ENCODE assay signal across 8 cellular contexts in the genomic region with DNA sequence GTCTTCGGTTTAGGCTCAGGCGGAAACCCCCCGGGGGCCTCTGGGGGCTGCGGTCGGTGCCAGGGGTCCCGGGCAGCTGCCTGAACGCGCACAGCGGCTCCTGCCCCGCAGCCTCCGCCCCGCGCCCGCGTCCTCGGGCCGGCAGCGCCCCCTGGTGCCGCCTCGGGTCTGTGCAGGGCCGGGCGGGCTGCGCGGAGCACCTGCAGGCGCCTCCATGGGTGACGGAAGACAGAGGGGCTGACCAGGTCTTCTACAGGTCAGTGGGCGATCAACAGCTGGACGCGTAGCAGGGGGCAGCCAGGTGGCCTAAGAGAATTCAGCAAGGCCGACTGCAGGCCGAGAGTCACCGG.
DNase-seq lines count a peak whose midpoint lies in the region; ATAC-seq, FAIRE-seq and TF ChIP-seq lines count a peak whose summit lies in the region.
"Not testable (repeated sequence)": the region's sequence is repeated elsewhere in the genome, so short reads cannot be mapped to it uniquely, and the experiment has no call there.

No MANE protein-coding gene starts in this region.

- H3K27me3 ChIP-seq in HCT116 (ENCODE audit: insufficient read depth, low read length); K562 (ENCODE audit: control insufficient read depth in 2 of 2, insufficient read depth in 2 of 2, low read length in 2 of 2); left ventricle myocardium inferior (ENCODE audit: low read depth): not testable (repeated sequence)

- not testable (repeated sequence) for H3K79me2 ChIP-seq in HCT116 (ENCODE audit: insufficient read depth, low read length); K562 (ENCODE audit: control insufficient read depth, insufficient read depth, low read length)

- not testable (repeated sequence) for H4K20me1 ChIP-seq in HCT116 (ENCODE audit: insufficient read depth); K562 (replicated peaks; ENCODE audit: control insufficient read depth, insufficient read depth, low read length)

- H3K9me1 ChIP-seq in K562 (ENCODE audit: control insufficient read depth, insufficient read depth, low read length): not testable (repeated sequence)

- in situ Hi-C loops in K562 (cut with MboI): not testable (repeated sequence)

- POLR2A ChIA-PET in HCT116 (lab: Charles Lee); K562 (lab: Yijun Ruan, JAX): not testable (repeated sequence)

- H3K4me3 ChIP-seq in AG09309 (ENCODE audit: control insufficient read depth, low read depth, low read length): peak overlapping the region; percentile 35
- not testable (repeated sequence) for H3K4me3 ChIP-seq in HCT116 (replicated peaks in 1 of 2; ENCODE audit: low read depth in 1 of 2, low read length in 2 of 2); K562
- peak overlapping the region; percentile 65 for H3K4me3 ChIP-seq in SK-N-MC
- peak overlapping the region; percentile 61 for H3K4me3 ChIP-seq in left ventricle myocardium inferior

- intact Hi-C loops in HCT116 (cut with micrococcal nuclease); left ventricle myocardium inferior (cut with micrococcal nuclease); sciatic nerve (cut with DNase I): not testable (repeated sequence)
- intact Hi-C loops in K562 (cut with micrococcal nuclease): loop anchor here (5.0 to 10.0 kb wide), 2 partner anchors 68 to 120 kb away; no protein-coding TSS in a partner anchor

- not testable (repeated sequence) for TF ChIP-seq POLR2A in HCT116 (IDR thresholded peaks at IDR 0.05; ENCODE audit: borderline replicate concordance, extremely low read depth, insufficient read depth, insufficient read length); K562 (conservative IDR thresholded peaks at IDR 0.05)

- H3K9ac ChIP-seq in HCT116 (ENCODE audit: low read length); SK-N-MC (ENCODE audit: insufficient read length): not testable (repeated sequence)
- peak overlapping the region in 1 of 2 experiments; percentile 64; a peak in 1 of 4 replicates for H3K9ac ChIP-seq in K562 (ENCODE audit: insufficient read depth in 1 of 2, low read depth in 2 of 2, low read length in 2 of 2)

- not testable (repeated sequence) for H3K4me1 ChIP-seq in HCT116 (ENCODE audit: control insufficient read depth in 1 of 2, insufficient read depth in 2 of 2, low read length in 2 of 2); left ventricle myocardium inferior
- H3K4me1 ChIP-seq in K562 (replicated peaks in 1 of 2; ENCODE audit: control insufficient read depth in 2 of 2, insufficient read depth in 2 of 2, low read length in 2 of 2): peaks cover 12 to 13% of the 10 kb centered on the region in 2 experiments; a peak in 4 of 5 replicates

- not testable (repeated sequence) for BruUV-seq in HCT116 (replicated peaks; lab: Mats Ljungman, UMichigan); K562 (replicated peaks; lab: Mats Ljungman, UMichigan)

- not testable (repeated sequence) for TF ChIP-seq EP300 in K562 (IDR thresholded peaks at IDR 0.05; ENCODE audit: low read length)

- H3K9me2 ChIP-seq in HCT116 (ENCODE audit: insufficient read depth): not testable (repeated sequence)

- RAD21 ChIA-PET in HCT116 (lab: Charles Lee; ENCODE audit: low non-redundant PET in 1 of 2, low total read pairs in 2 of 2, uncharacterized antibody in 2 of 2, unreplicated experiment in 2 of 2): not testable (repeated sequence)

- not testable (repeated sequence) for H2AFZ ChIP-seq in HCT116 (ENCODE audit: low read depth, low read length, poor library complexity, severe bottlenecking); K562 (ENCODE audit: low read depth, low read length)

- not testable (repeated sequence) for TF ChIP-seq CTCF in AG09309 (IDR thresholded peaks at IDR 0.05; ENCODE audit: control insufficient read depth, insufficient read depth, low read depth, low read length, missing control alignments); HCT116 (IDR thresholded peaks at IDR 0.05 in 2 of 3, conservative IDR thresholded peaks at IDR 0.05 in 1 of 3; ENCODE audit: borderline replicate concordance in 1 of 3, insufficient read depth in 1 of 3, low read depth in 2 of 3, low read length in 2 of 3); K562 (IDR thresholded peaks at IDR 0.05 in 2 of 3, conservative IDR thresholded peaks at IDR 0.05 in 1 of 3; ENCODE audit: insufficient read depth in 2 of 3, low read depth in 1 of 3, low read length in 3 of 3); left ventricle myocardium inferior (IDR thresholded peaks at IDR 0.05; ENCODE audit: borderline replicate concordance)

- CTCF ChIA-PET in HCT116 (lab: Charles Lee); K562 (lab: Yijun Ruan, JAX; ENCODE audit: low intra/inter-chr PET ratio): not testable (repeated sequence)

- WGBS in K562 (ENCODE audit: insufficient coverage, low coverage, missing lambda C conversion rate): 0% methylated on average over 3 of the region's 32 CpGs

- H3K4me2 ChIP-seq in HCT116 (ENCODE audit: low read length): peak overlapping the region; percentile 41; the same call in 1 of the 2 replicates
- not testable (repeated sequence) for H3K4me2 ChIP-seq in K562 (ENCODE audit: insufficient read depth, low read length)

- not testable (repeated sequence) for H3K27ac ChIP-seq in HCT116 (ENCODE audit: low read depth, low read length); SK-N-MC; K562 (ENCODE audit: extremely low read depth, low read depth, low read length); left ventricle myocardium inferior (replicated peaks)

- not testable (repeated sequence) for H3K36me3 ChIP-seq in HCT116 (ENCODE audit: control insufficient read depth in 1 of 2, insufficient read depth in 2 of 2, low read length in 2 of 2); SK-N-MC (ENCODE audit: insufficient read depth, low read length); K562 (ENCODE audit: control insufficient read depth, insufficient read depth, low read length); left ventricle myocardium inferior

- not testable (repeated sequence) for DNase-seq in AG09309 (ENCODE audit: low read depth); HCT116 (ENCODE audit: low read depth, low spot score); SK-N-MC (ENCODE audit: low read depth, low spot score); K562 (ENCODE audit: extremely low read depth in 1 of 4, low spot score in 3 of 4); left ventricle myocardium inferior; sciatic nerve (ENCODE audit: low spot score)

- H3K9me3 ChIP-seq in HCT116 (ENCODE audit: control insufficient read depth in 1 of 2, insufficient read depth in 1 of 2, low read depth in 1 of 2, low read length in 2 of 2); SK-N-MC (ENCODE audit: low read depth, low read length); K562 (replicated peaks; ENCODE audit: control insufficient read depth, insufficient read depth, low read depth, low read length); left ventricle myocardium inferior (replicated peaks): not testable (repeated sequence)

- FAIRE-seq in K562 (lab: Jason Lieb, UNC): not testable (repeated sequence)

- ATAC-seq in GM19023 (IDR thresholded peaks at IDR 0.05; ENCODE audit: unreplicated experiment): peak; percentile 91
- ATAC-seq in HCT116: peak; percentile 99
- ATAC-seq in HG03280 (IDR thresholded peaks at IDR 0.05; ENCODE audit: unreplicated experiment): peak; percentile 85
- peak; percentile 98 for ATAC-seq in K562
- ATAC-seq in sciatic nerve: peak; percentile 89

- TF ChIP-seq RAD21 in HCT116 (IDR thresholded peaks at IDR 0.05; ENCODE audit: low read depth); K562 (CRISPR knock-in tag; conservative IDR thresholded peaks at IDR 0.05 in 1 of 2, IDR thresholded peaks at IDR 0.05 in 1 of 2): not testable (repeated sequence)
